16 cellular contexts compared by ENCODE assay signal in the genomic region with DNA sequence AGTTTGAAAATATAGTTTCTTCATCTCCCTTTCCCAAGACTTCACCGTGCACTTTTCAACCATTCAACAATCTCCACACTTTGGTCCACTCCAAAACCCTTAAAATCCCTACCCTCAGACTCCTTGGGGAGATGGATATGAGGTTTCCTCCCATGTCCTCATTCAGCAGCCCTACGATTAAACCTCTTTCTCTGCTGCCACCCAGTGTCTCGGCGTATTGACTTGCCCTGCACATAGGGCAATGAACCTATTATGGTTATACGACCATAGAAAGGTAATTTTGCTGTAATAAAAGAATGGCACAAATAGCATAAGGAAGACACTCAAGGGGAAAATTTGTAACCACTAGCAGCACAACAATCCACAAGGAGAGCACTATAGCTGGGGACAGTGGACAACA.
DNase-seq lines count a peak whose midpoint lies in the region; ATAC-seq, FAIRE-seq and TF ChIP-seq lines count a peak whose summit lies in the region.
"Had no signal": no experiment of that assay in that cellular context is flagged by ENCODE, and none has a peak within 500 bp of the region (broad histone marks: within the 10 kb centered on the region; RNA-seq: fewer than 3 reads in every experiment).

No MANE protein-coding gene starts in this region.

- TF ChIP-seq CTCF in D721Med (IDR thresholded peaks at IDR 0.05; ENCODE audit: insufficient read depth, missing control alignments) (peak; percentile 47), LNCAP (IDR thresholded peaks at IDR 0.05) (peak; percentile 22; the same call in 1 of the 2 replicates), WTC11 (IDR thresholded peaks at IDR 0.05) (no peak), esophagus squamous epithelium (IDR thresholded peaks at IDR 0.05) (no peak)

- CTCF ChIA-PET in WTC11 (lab: Charles Lee) = no interaction called here

- no peak overlapping the region for H3K4me3 Mint-ChIP-seq in WTC11
- H3K4me3 Mint-ChIP-seq in activated naive CD8-positive, alpha-beta T cell treated with anti-CD3 and anti-CD28 coated beads for 36 hours = no peak overlapping the region

- no peak for DNase-seq in D721Med (ENCODE audit: insufficient read length, low spot score)
- DNase-seq in WTC11 (ENCODE audit: low spot score) = peak; percentile 38
- peak; percentile 69 for DNase-seq in midbrain (lab: John Stamatoyannopoulos, UW)
- DNase-seq in esophagus squamous epithelium (lab: John Stamatoyannopoulos, UW) = no peak
- DNase-seq in activated naive CD8-positive, alpha-beta T cell treated with anti-CD3 and anti-CD28 coated beads for 36 hours = no peak
- no peak for DNase-seq in RKO (ENCODE audit: low spot score)
- no peak for DNase-seq in GOT3 (lab: John Stamatoyannopoulos, UW)
- DNase-seq: activated CD4-positive, alpha-beta T cell treated with anti-CD3 and anti-CD28 coated beads, Interleukin-2, amount 50 U/mL, for 4 hours; SHP77 treated with DMSO at 0.1 percent for 48 hours; transverse colon had no signal

- H3K4me1 ChIP-seq in esophagus squamous epithelium = no peaks in the 10 kb centered on the region
- H3K4me1 ChIP-seq: transverse colon had no signal

- no peaks in the 10 kb centered on the region for H3K36me3 ChIP-seq in esophagus squamous epithelium
- H3K36me3 ChIP-seq: neutrophil, transverse colon had no signal

- peak; percentile 72 for ATAC-seq in WTC11
- ATAC-seq: activated naive CD4-positive, alpha-beta T cell treated with anti-CD3 and anti-CD28 coated beads, Interleukin-2, amount 50 U/mL, for 72 hours had no signal

- H3K27ac ChIP-seq in esophagus squamous epithelium = no peak overlapping the region
- H3K27ac ChIP-seq: neutrophil, transverse colon had no signal

- peak; percentile 6 for FAIRE-seq in D721Med (lab: Jason Lieb, UNC)
- FAIRE-seq: endometrium, GM18507, islet of Langerhans had no signal

- H3K9me3 Mint-ChIP-seq in WTC11 = no peaks in the 10 kb centered on the region
- no peaks in the 10 kb centered on the region for H3K9me3 Mint-ChIP-seq in activated naive CD8-positive, alpha-beta T cell treated with anti-CD3 and anti-CD28 coated beads for 36 hours

- no peaks in the 10 kb centered on the region for H3K36me3 Mint-ChIP-seq in WTC11
- no peaks in the 10 kb centered on the region for H3K36me3 Mint-ChIP-seq in activated naive CD8-positive, alpha-beta T cell treated with anti-CD3 and anti-CD28 coated beads for 36 hours
- H3K36me3 Mint-ChIP-seq: activated naive CD4-positive, alpha-beta T cell treated with anti-CD3 and anti-CD28 coated beads, Interleukin-2, amount 50 U/mL, for 72 hours had no signal

- no peaks in the 10 kb centered on the region for H3K27me3 Mint-ChIP-seq in WTC11 (ENCODE audit: low read depth)
- H3K27me3 Mint-ChIP-seq in activated naive CD8-positive, alpha-beta T cell treated with anti-CD3 and anti-CD28 coated beads for 36 hours = no peaks in the 10 kb centered on the region

- no peaks in the 10 kb centered on the region for H3K9me3 ChIP-seq in esophagus squamous epithelium
- H3K9me3 ChIP-seq: neutrophil, transverse colon had no signal

- TF ChIP-seq POLR2A in esophagus squamous epithelium (IDR thresholded peaks at IDR 0.05) = no peak

- peaks cover 32% of the 10 kb centered on the region for H3K4me1 Mint-ChIP-seq in WTC11
- no peaks in the 10 kb centered on the region for H3K4me1 Mint-ChIP-seq in activated naive CD8-positive, alpha-beta T cell treated with anti-CD3 and anti-CD28 coated beads for 36 hours

- POLR2A ChIA-PET in WTC11 (lab: Charles Lee) = no interaction called here

- 74 to 85% methylated on average over 4 to 5 of the region's 5 CpGs for WGBS in esophagus squamous epithelium, 2 donors

- intact Hi-C loops in esophagus squamous epithelium (cut with DNase I) = no loop called here

- no peak overlapping the region for H3K4me3 ChIP-seq in esophagus squamous epithelium
- H3K4me3 ChIP-seq: transverse colon had no signal

- peak overlapping the region; percentile 33; the same call in 1 of the 2 replicates for H3K27ac Mint-ChIP-seq in WTC11
- H3K27ac Mint-ChIP-seq in activated naive CD8-positive, alpha-beta T cell treated with anti-CD3 and anti-CD28 coated beads for 36 hours = no peak overlapping the region
- H3K27ac Mint-ChIP-seq: activated naive CD4-positive, alpha-beta T cell treated with anti-CD3 and anti-CD28 coated beads, Interleukin-2, amount 50 U/mL, for 72 hours had no signal

- no peaks in the 10 kb centered on the region for H3K27me3 ChIP-seq in esophagus squamous epithelium
- H3K27me3 ChIP-seq: neutrophil, transverse colon had no signal

TF ChIP-seq in WTC11, 78 proteins besides CTCF, POLR2A, EP300 and RAD21:
- TF ChIP-seq, protein P1, sequence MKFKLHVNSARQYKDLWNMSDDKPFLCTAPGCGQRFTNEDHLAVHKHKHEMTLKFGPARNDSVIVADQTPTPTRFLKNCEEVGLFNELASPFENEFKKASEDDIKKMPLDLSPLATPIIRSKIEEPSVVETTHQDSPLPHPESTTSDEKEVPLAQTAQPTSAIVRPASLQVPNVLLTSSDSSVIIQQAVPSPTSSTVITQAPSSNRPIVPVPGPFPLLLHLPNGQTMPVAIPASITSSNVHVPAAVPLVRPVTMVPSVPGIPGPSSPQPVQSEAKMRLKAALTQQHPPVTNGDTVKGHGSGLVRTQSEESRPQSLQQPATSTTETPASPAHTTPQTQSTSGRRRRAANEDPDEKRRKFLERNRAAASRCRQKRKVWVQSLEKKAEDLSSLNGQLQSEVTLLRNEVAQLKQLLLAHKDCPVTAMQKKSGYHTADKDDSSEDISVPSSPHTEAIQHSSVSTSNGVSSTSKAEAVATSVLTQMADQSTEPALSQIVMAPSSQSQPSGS (CRISPR knock-in tag; IDR thresholded peaks at IDR 0.05; ENCODE audit: borderline replicate concordance, low read depth) = no peak

Comparison
In these comparisons a context has a peak if more than half of its experiments do, and no peak if none do; other contexts are left out.
1. DNase-seq: peak in WTC11 (single experiment) and midbrain (single experiment); none in D721Med (single experiment), esophagus squamous epithelium (single experiment), activated naive CD8-positive, alpha-beta T cell treated with anti-CD3 and anti-CD28 coated beads for 36 hours (single experiment), RKO (single experiment) and GOT3 (single experiment).
2. CTCF ChIP-seq: peak in D721Med (single experiment) and LNCAP (single experiment); none in WTC11 (single experiment) and esophagus squamous epithelium (0 of 6).